19 cellular contexts compared by ENCODE assay signal in the genomic region with DNA sequence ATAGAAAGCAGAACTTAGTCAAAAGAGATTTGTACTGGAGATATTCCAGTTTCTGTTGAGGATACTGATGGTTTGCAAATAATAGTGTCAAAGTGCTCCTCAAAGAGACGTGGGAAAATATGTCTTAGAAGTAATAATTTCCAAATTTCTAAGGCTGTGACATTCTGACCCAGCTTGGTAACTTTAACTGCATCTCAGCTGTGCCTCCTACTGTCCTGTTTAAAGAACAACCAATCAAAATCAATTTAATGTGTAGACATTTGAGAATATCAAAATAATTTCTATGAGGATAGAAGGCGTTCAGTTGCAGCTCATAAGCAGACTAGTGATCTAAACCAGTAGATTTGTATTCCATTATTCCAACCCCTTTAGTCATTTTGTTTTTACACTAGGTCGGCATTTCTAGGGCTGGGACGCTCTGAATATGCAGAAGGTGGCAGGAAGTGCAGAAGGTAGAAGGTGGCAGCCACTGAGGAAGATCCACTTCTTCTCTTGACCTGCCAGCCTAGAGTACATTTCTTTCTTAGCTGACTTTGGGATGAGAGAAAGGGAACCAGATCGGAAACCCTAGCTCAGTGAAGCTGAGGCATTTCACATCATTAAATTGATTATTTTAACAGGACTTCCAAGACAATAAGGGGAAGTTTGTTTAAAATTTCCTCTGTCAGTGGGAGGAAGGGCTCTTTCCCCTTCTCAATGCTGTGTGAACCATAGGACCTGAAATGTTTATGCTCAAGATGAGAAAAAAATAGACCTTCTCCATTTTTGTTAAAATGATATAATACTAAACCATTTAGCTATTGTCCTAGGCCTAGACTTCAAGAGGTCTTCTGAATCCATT.
A peak's percentile ranks its signal among the peaks of the same experiment; 100 is the strongest.
DNase-seq lines count a peak whose midpoint lies in the region; ATAC-seq and TF ChIP-seq lines count a peak whose summit lies in the region.
"Had no signal": no experiment of that assay in that cellular context is flagged by ENCODE, and none has a peak within 500 bp of the region (broad histone marks: within the 10 kb centered on the region; RNA-seq: fewer than 3 reads in every experiment).

No MANE protein-coding gene starts in this region.

- H3K27me3 ChIP-seq in heart left ventricle (no peaks in the 10 kb centered on the region), vagina (no peaks in the 10 kb centered on the region)
- H3K27me3 ChIP-seq: MG63, right lobe of liver, tibial nerve had no signal

- WGBS in heart left ventricle, 4 donors = 32 to 47% (median 37%) methylated on average over 5 of the region's 5 CpGs

- no peaks in the 10 kb centered on the region for H3K9me3 Mint-ChIP-seq in nephron
- H3K9me3 Mint-ChIP-seq: CD8-positive, alpha-beta T cell; neural crest cell had no signal

- H3K27ac Mint-ChIP-seq in nephron = peak overlapping the region; percentile 22 to 76 (median 62)
- H3K27ac Mint-ChIP-seq: CD8-positive, alpha-beta T cell had no signal

- peaks cover 43% of the 10 kb centered on the region for H3K4me1 Mint-ChIP-seq in nephron
- H3K4me1 Mint-ChIP-seq: neural crest cell had no signal

- peak in 2 of 12 donors; percentile 27 to 36 for TF ChIP-seq CTCF in heart left ventricle (IDR thresholded peaks at IDR 0.05)
- TF ChIP-seq CTCF in nephron (IDR thresholded peaks at IDR 0.05; ENCODE audit: unreplicated experiment in 3 of 3) = no peak
- TF ChIP-seq CTCF in vagina (IDR thresholded peaks at IDR 0.05) = no peak

- intact Hi-C loops in heart left ventricle (cut with DNase I) (loop anchor here in 4 of 10 donors (5.0 to 10.0 kb wide), 4 partner anchors 33 to 173 kb away; partner anchors contain the start of genes COL4A1 (in 2 of the 4) and COL4A2 (in 2 of the 4)), left ventricle myocardium superior (cut with micrococcal nuclease) (loop anchor here (10.0 kb wide), 2 partner anchors 65 to 175 kb away; partner anchors contain the start of genes COL4A1 and COL4A2), vagina (cut with DNase I) (loop anchor here (5.0 kb wide), 1 partner anchor 168 kb away; no protein-coding TSS in a partner anchor)

- H3K27ac ChIP-seq in heart left ventricle = peak overlapping the region; percentile 61 to 84 (median 74)
- H3K27ac ChIP-seq in vagina = peak overlapping the region; percentile 37
- H3K27ac ChIP-seq: A549, VCaP had no signal

- no peak for ATAC-seq in heart left ventricle
- ATAC-seq in left ventricle myocardium superior = no peak
- ATAC-seq in GM18861 (IDR thresholded peaks at IDR 0.05; ENCODE audit: unreplicated experiment) = no peak
- ATAC-seq: A549; CD8-positive, alpha-beta T cell had no signal

- H3K9me3 ChIP-seq in heart left ventricle = no peaks in the 10 kb centered on the region
- no peaks in the 10 kb centered on the region for H3K9me3 ChIP-seq in vagina
- H3K9me3 ChIP-seq: A549, MG63, right lobe of liver, tibial nerve had no signal

- H3K27me3 Mint-ChIP-seq in nephron (ENCODE audit: low read depth) = no peaks in the 10 kb centered on the region

- H3K4me3 Mint-ChIP-seq in nephron = no peak overlapping the region
- H3K4me3 Mint-ChIP-seq: CD8-positive, alpha-beta T cell; neural crest cell had no signal

- TF ChIP-seq POLR2A in heart left ventricle (IDR thresholded peaks at IDR 0.05) = no peak
- TF ChIP-seq POLR2A in vagina (IDR thresholded peaks at IDR 0.05) = no peak

- H3K36me3 ChIP-seq in heart left ventricle = peaks cover 0 to 22% (median 0%) of the 10 kb centered on the region in 9 donors
- no peaks in the 10 kb centered on the region for H3K36me3 ChIP-seq in vagina
- H3K36me3 ChIP-seq: MG63, right lobe of liver had no signal

- H3K4me3 ChIP-seq in heart left ventricle (no peak overlapping the region), vagina (no peak overlapping the region)
- H3K4me3 ChIP-seq: A549, MG63, right lobe of liver, tibial nerve had no signal

- DNase-seq in heart left ventricle (no peak), left ventricle myocardium superior (no peak), dermis blood vessel endothelial cell (peak; percentile 60), vagina (ENCODE audit: extremely low spot score in 2 of 2) (peak in 1 of 2 donors; percentile 47), hepatic stellate cell (ENCODE audit: low spot score) (no peak), NCI-H226 (no peak)
- DNase-seq: amygdala; CD8-positive, alpha-beta T cell; mammary epithelial cell; MG63; right lobe of liver; stimulated activated CD4-positive, alpha-beta T cell treated with anti-CD3 and anti-CD28 coated beads, Interleukin-4, amount 100 ng/mL, for 24 hours; T-helper 1 cell had no signal

- H3K4me1 ChIP-seq in heart left ventricle (peaks cover 9 to 100% (median 80%) of the 10 kb centered on the region in 12 donors), vagina (peaks cover 48% of the 10 kb centered on the region)
- H3K4me1 ChIP-seq: A549, right lobe of liver had no signal

- H3K36me3 Mint-ChIP-seq in nephron (ENCODE audit: low read depth) = peaks cover 6% of the 10 kb centered on the region
- H3K36me3 Mint-ChIP-seq: CD8-positive, alpha-beta T cell had no signal
